Comparison of ENCODE assay signal across 1 cellular context in genomic region chr10:104104926-104105325, GRCh38.
TF ChIP-seq lines count a peak whose summit lies in the region.

No MANE protein-coding gene starts in this region.

TF ChIP-seq in HEK293T, 16 proteins besides CTCF, POLR2A, EP300 and RAD21:
- TF ChIP-seq ZNF384 (IDR thresholded peaks at IDR 0.05) (no peak), TARDBP (IDR thresholded peaks at IDR 0.05) (no peak)
